Comparison of ENCODE assay signal across 13 cellular contexts in genomic region chr12:6921996-6922935, GRCh38. TPM values are rescaled to one million over a fixed set of nuclear protein-coding genes. Genes with fewer than 3 reads are reported as not detected.
DNase-seq lines count a peak whose midpoint lies in the region; ATAC-seq and TF ChIP-seq lines count a peak whose summit lies in the region.
"Had no signal": no experiment of that assay in that cellular context is flagged by ENCODE, and none has a peak within 500 bp of the region (broad histone marks: within the 10 kb centered on the region; RNA-seq: fewer than 3 reads in every experiment).

No MANE protein-coding gene starts in this region.

- H3K4me3 ChIP-seq in MM.1S (ENCODE audit: low read length): peak overlapping the region; percentile 45
- no peak overlapping the region for H3K4me3 ChIP-seq in aorta (ENCODE audit: low read length in 2 of 2)
- H3K4me3 ChIP-seq: cardiac muscle cell, tibial nerve had no signal

- peaks cover 41% of the 10 kb centered on the region for H3K79me2 ChIP-seq in MM.1S (ENCODE audit: low read length)

- DNase-seq in Right ventricle myocardium superior (peak; percentile 41), cardiac septum (ENCODE audit: low spot score) (no peak), MM.1S (peak; percentile 92), islet precursor cell (peak; percentile 84), aorta (peak; percentile 48 to 71), GDM1 (lab: John Stamatoyannopoulos, UW) (no peak), HCEC 1CT (no peak), SHP77 (lab: John Stamatoyannopoulos, UW) (no peak)
- DNase-seq: erythroblast, NCI-H2081 treated with DMSO at 0.1 percent for 48 hours had no signal

- peaks cover 62% of the 10 kb centered on the region for H3F3A ChIP-seq in MM.1S (ENCODE audit: insufficient read depth, low read length)

- no peaks in the 10 kb centered on the region for H3K9me2 ChIP-seq in MM.1S (replicated peaks; ENCODE audit: insufficient read depth, low read length)

- peak overlapping the region; percentile 76 for H3K4me2 ChIP-seq in MM.1S (ENCODE audit: low read depth, low read length)

- H3K9ac ChIP-seq in MM.1S (ENCODE audit: low read length): peak overlapping the region; percentile 74

- H4K20me1 ChIP-seq in MM.1S (ENCODE audit: insufficient read depth, low read length): no peaks in the 10 kb centered on the region

- peaks cover 73% of the 10 kb centered on the region for H3K4me1 ChIP-seq in MM.1S (ENCODE audit: low read length)
- H3K4me1 ChIP-seq in aorta (ENCODE audit: control insufficient read depth in 1 of 2, insufficient read depth in 2 of 2, low read length in 2 of 2): no peaks in the 10 kb centered on the region

- no peaks in the 10 kb centered on the region for H3K27me3 ChIP-seq in MM.1S (replicated peaks; ENCODE audit: insufficient read depth, low read length)
- no peaks in the 10 kb centered on the region for H3K27me3 ChIP-seq in aorta (ENCODE audit: control insufficient read depth in 1 of 2, insufficient read depth in 2 of 2, low read length in 1 of 2)
- H3K27me3 ChIP-seq: cardiac muscle cell, tibial nerve had no signal

- H2AFZ ChIP-seq in MM.1S (ENCODE audit: low read length): no peak overlapping the region

- H3K9me3 ChIP-seq in MM.1S (replicated peaks; ENCODE audit: insufficient read depth, low read length) (no peaks in the 10 kb centered on the region), aorta (ENCODE audit: control insufficient read depth, low read length) (no peaks in the 10 kb centered on the region)
- H3K9me3 ChIP-seq: tibial nerve had no signal

- no peaks in the 10 kb centered on the region; the same call in 1 of the 2 replicates for H3K36me3 ChIP-seq in MM.1S (replicated peaks; ENCODE audit: insufficient read depth, low read length)
- no peaks in the 10 kb centered on the region for H3K36me3 ChIP-seq in aorta (ENCODE audit: control insufficient read depth in 1 of 2, insufficient read depth in 2 of 2, low read length in 1 of 2)

- WGBS in aorta, 2 donors: 74% methylated on average over 9 of the region's 9 CpGs

- H3K27ac ChIP-seq in MM.1S (ENCODE audit: low read length): peak overlapping the region; percentile 92
- no peak overlapping the region for H3K27ac ChIP-seq in aorta (ENCODE audit: low read depth in 1 of 2, low read length in 2 of 2)
- H3K27ac ChIP-seq: cardiac muscle cell, tibial nerve had no signal

- no peak for ATAC-seq in Right ventricle myocardium superior (ENCODE audit: poor library complexity)
- ATAC-seq in aorta (ENCODE audit: low FRiP score): no peak

- intact Hi-C loops in Right ventricle myocardium superior (cut with DNase I) (no loop called here), cardiac septum (cut with DNase I) (no loop called here), aorta (cut with DNase I) (no loop called here)

- TF ChIP-seq CTCF in MM.1S (IDR thresholded peaks at IDR 0.05; ENCODE audit: low read length): peak; percentile 50

RNA-seq across cellular contexts. Expression of gene ATN1, which starts 5.5 kb away (rescaled TPM):
- total RNA-seq in Right ventricle myocardium superior (69.7 TPM), cardiac septum (76.9 TPM), aorta (100 to 1,000 TPM; 138 to 146 TPM)
- polyA plus RNA-seq in aorta: 100 to 1,000 TPM in 1 of 2 donors, 10 to 100 TPM in 1; 22.7 to 149 TPM

RNA-seq across cellular contexts. Expression of gene ENO2, which starts 7.9 kb away (rescaled TPM):
- total RNA-seq in Right ventricle myocardium superior: 7.4 TPM
- 29.7 TPM for total RNA-seq in cardiac septum
- total RNA-seq in aorta: 10 to 100 TPM; 59.0 to 79.5 TPM
- polyA plus RNA-seq in aorta: 100 to 1,000 TPM in 1 of 2 donors, 10 to 100 TPM in 1; 14.7 to 116 TPM

RNA-seq across cellular contexts. Expression of gene LRRC23, which starts 17.6 kb away (rescaled TPM):
- 8.2 TPM for total RNA-seq in Right ventricle myocardium superior
- total RNA-seq in cardiac septum: 13.3 TPM
- 10 to 100 TPM in 1 of 2 donors, 1 to 10 TPM in 1; 5.3 to 11.2 TPM for total RNA-seq in aorta
- polyA plus RNA-seq in aorta: 10 to 100 TPM; 16.8 to 20.8 TPM

RNA-seq across cellular contexts. Expression of gene RNU7-1, which starts 21.4 kb away (rescaled TPM):
- not detected for total RNA-seq in Right ventricle myocardium superior
- not detected for total RNA-seq in cardiac septum
- total RNA-seq in aorta: not detected
- not detected for polyA plus RNA-seq in aorta
- total RNA-seq: cardiac muscle cell, mesenteric fat pad, tibial nerve had no signal
- polyA plus RNA-seq: cardiac muscle cell had no signal

RNA-seq across cellular contexts. Expression of gene C12orf57, which starts 21.6 kb away (rescaled TPM):
- total RNA-seq in Right ventricle myocardium superior (251 TPM), cardiac septum (162 TPM), aorta (100 to 1,000 TPM; 197 to 233 TPM)
- 1,000 to 10,000 TPM in 1 of 2 donors, 100 to 1,000 TPM in 1; 849 to 1,017 TPM for polyA plus RNA-seq in aorta

Comparison
In these comparisons a context has a peak if more than half of its experiments do, and no peak if none do; other contexts are left out.
1. DNase-seq: peak in Right ventricle myocardium superior (single experiment), MM.1S (single experiment), islet precursor cell (single experiment) and aorta (2 of 2); none in cardiac septum (single experiment), GDM1 (single experiment), HCEC 1CT (single experiment) and SHP77 (0 of 2).